ENCODE assay signal across 1 cellular context in the genomic region with DNA sequence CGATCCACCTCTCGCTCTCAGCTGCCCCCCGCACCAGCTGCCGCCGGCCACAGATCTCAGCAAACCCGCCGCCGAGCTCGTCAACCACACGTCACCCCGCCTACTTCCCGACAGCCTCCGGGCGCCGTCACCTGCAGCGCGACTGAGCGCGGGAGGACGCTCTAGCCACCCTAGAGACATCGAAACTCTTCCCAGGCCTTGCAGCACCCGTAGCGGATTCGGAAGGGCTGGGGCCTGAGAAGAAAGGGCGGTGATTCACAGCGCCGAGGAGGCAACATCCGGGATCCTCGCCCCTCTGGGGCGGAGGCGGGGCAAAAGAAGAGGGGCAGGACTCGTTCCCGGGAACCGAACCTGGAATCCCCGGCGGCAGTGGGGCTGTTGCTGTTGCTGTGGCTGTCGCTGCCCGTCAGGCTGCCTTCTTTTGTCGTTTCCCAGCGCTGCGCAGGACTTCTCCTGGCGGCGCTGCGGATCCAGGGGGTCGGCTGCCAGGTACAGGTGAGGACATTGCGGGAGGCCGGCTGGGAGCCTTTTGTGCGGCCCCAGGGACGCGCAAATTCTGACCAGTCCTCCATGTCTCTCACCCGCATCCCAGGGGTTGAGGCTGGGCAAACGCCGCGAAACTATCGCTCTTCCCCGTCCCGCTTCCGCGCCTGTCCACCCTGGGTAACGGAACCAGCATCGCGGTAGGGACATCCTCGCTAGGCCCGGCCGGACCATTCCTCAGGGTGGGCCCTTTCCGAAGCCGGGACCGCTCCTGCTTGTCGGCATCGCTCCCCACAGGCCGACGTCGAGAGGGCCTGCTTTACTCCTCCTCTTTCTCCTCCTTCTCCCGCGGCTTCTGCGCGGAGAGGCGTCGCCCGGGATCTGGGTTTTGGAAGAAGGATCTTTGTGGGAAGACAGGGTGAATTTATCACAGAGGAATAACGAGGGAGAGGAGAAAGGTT.
TF ChIP-seq lines count a peak whose summit lies in the region.

RO60 (plus strand) TSS at position 331 of the 944 bp plus-strand sequence. CDS start 9,443 bp downstream, outside the sequence.
UCHL5 (minus strand) TSS at position 79 of the 944 bp plus-strand sequence. CDS start 100 bp downstream, outside the sequence.

TF ChIP-seq in GM23338, 12 proteins besides CTCF, POLR2A, EP300 and RAD21 (continued from another document):
- TF ChIP-seq, protein P1, sequence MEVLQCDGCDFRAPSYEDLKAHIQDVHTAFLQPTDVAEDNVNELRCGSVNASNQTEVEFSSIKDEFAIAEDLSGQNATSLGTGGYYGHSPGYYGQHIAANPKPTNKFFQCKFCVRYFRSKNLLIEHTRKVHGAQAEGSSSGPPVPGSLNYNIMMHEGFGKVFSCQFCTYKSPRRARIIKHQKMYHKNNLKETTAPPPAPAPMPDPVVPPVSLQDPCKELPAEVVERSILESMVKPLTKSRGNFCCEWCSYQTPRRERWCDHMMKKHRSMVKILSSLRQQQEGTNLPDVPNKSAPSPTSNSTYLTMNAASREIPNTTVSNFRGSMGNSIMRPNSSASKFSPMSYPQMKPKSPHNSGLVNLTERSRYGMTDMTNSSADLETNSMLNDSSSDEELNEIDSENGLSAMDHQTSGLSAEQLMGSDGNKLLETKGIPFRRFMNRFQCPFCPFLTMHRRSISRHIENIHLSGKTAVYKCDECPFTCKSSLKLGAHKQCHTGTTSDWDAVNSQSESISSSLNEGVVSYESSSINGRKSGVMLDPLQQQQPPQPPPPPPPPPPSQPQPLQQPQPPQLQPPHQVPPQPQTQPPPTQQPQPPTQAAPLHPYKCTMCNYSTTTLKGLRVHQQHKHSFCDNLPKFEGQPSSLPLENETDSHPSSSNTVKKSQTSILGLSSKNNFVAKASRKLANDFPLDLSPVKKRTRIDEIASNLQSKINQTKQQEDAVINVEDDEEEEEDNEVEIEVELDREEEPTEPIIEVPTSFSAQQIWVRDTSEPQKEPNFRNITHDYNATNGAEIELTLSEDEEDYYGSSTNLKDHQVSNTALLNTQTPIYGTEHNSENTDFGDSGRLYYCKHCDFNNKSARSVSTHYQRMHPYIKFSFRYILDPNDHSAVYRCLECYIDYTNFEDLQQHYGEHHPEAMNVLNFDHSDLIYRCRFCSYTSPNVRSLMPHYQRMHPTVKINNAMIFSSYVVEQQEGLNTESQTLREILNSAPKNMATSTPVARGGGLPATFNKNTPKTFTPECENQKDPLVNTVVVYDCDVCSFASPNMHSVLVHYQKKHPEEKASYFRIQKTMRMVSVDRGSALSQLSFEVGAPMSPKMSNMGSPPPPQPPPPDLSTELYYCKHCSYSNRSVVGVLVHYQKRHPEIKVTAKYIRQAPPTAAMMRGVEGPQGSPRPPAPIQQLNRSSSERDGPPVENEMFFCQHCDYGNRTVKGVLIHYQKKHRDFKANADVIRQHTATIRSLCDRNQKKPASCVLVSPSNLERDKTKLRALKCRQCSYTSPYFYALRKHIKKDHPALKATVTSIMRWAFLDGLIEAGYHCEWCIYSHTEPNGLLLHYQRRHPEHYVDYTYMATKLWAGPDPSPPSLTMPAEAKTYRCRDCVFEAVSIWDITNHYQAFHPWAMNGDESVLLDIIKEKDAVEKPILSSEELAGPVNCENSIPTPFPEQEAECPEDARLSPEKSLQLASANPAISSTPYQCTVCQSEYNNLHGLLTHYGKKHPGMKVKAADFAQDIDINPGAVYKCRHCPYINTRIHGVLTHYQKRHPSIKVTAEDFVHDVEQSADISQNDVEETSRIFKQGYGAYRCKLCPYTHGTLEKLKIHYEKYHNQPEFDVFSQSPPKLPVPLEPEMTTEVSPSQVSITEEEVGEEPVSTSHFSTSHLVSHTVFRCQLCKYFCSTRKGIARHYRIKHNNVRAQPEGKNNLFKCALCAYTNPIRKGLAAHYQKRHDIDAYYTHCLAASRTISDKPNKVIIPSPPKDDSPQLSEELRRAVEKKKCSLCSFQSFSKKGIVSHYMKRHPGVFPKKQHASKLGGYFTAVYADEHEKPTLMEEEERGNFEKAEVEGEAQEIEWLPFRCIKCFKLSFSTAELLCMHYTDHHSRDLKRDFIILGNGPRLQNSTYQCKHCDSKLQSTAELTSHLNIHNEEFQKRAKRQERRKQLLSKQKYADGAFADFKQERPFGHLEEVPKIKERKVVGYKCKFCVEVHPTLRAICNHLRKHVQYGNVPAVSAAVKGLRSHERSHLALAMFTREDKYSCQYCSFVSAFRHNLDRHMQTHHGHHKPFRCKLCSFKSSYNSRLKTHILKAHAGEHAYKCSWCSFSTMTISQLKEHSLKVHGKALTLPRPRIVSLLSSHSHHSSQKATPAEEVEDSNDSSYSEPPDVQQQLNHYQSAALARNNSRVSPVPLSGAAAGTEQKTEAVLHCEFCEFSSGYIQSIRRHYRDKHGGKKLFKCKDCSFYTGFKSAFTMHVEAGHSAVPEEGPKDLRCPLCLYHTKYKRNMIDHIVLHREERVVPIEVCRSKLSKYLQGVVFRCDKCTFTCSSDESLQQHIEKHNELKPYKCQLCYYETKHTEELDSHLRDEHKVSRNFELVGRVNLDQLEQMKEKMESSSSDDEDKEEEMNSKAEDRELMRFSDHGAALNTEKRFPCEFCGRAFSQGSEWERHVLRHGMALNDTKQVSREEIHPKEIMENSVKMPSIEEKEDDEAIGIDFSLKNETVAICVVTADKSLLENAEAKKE (CRISPR knock-in tag; IDR thresholded peaks at IDR 0.05), result 0 out of 2 replicates have a peak, but pooled peaks have one; percentile 33
- TF ChIP-seq CREB1 (CRISPR knock-in tag; IDR thresholded peaks at IDR 0.05; ENCODE audit: low read depth) (peak; percentile 94), JUNB (IDR thresholded peaks at IDR 0.05; ENCODE audit: unreplicated experiment) (no peak), EZH2 (IDR thresholded peaks at IDR 0.05; ENCODE audit: low read depth, unreplicated experiment) (no peak), ETS1 (IDR thresholded peaks at IDR 0.05) (peak; percentile 90), ZNF114 (CRISPR knock-in tag; IDR thresholded peaks at IDR 0.05) (no peak)
- TF ChIP-seq, protein P2, sequence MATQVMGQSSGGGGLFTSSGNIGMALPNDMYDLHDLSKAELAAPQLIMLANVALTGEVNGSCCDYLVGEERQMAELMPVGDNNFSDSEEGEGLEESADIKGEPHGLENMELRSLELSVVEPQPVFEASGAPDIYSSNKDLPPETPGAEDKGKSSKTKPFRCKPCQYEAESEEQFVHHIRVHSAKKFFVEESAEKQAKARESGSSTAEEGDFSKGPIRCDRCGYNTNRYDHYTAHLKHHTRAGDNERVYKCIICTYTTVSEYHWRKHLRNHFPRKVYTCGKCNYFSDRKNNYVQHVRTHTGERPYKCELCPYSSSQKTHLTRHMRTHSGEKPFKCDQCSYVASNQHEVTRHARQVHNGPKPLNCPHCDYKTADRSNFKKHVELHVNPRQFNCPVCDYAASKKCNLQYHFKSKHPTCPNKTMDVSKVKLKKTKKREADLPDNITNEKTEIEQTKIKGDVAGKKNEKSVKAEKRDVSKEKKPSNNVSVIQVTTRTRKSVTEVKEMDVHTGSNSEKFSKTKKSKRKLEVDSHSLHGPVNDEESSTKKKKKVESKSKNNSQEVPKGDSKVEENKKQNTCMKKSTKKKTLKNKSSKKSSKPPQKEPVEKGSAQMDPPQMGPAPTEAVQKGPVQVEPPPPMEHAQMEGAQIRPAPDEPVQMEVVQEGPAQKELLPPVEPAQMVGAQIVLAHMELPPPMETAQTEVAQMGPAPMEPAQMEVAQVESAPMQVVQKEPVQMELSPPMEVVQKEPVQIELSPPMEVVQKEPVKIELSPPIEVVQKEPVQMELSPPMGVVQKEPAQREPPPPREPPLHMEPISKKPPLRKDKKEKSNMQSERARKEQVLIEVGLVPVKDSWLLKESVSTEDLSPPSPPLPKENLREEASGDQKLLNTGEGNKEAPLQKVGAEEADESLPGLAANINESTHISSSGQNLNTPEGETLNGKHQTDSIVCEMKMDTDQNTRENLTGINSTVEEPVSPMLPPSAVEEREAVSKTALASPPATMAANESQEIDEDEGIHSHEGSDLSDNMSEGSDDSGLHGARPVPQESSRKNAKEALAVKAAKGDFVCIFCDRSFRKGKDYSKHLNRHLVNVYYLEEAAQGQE (IDR thresholded peaks at IDR 0.05; ENCODE audit: unreplicated experiment), result no peak
